ENCODE assay signal across 8 cellular contexts in genomic region chr5:135543151-135543818, GRCh38. TPM values are rescaled to one million over a fixed set of nuclear protein-coding genes. Genes with fewer than 3 reads are reported as not detected.
DNase-seq lines count a peak whose midpoint lies in the region; ATAC-seq and TF ChIP-seq lines count a peak whose summit lies in the region.
"Had no signal": no experiment of that assay in that cellular context is flagged by ENCODE, and none has a peak within 500 bp of the region (broad histone marks: within the 10 kb centered on the region; RNA-seq: fewer than 3 reads in every experiment).

No MANE protein-coding gene starts in this region.

- H4K20me1 ChIP-seq in PC-3 (ENCODE audit: low read length), result no peaks in the 10 kb centered on the region

- intact Hi-C loops in PC-3 (cut with micrococcal nuclease), result no loop called here

- H3K79me2 ChIP-seq in PC-3 (ENCODE audit: low read length), result no peaks in the 10 kb centered on the region

- H3K27me3 ChIP-seq in NT2/D1 (ENCODE audit: insufficient read depth, insufficient read length) (peaks cover 100% of the 10 kb centered on the region), skeletal muscle satellite cell (ENCODE audit: control insufficient read depth, insufficient read depth, low read length) (peaks cover 97% of the 10 kb centered on the region), PC-3 (ENCODE audit: low read length) (0 out of 2 replicates have a peak, but pooled peaks cover 12% of the 10 kb centered on the region)

- CTCF ChIA-PET in PC-3 (lab: Charles Lee), result no interaction called here

- H3K4me2 ChIP-seq in skeletal muscle satellite cell (ENCODE audit: low read length) (peak overlapping the region; percentile 78), PC-3 (ENCODE audit: low read length) (no peak overlapping the region)

- DNase-seq in GM13976 (ENCODE audit: low spot score), result peak; percentile 46
- DNase-seq in NT2/D1 (ENCODE audit: low read depth, low spot score), result no peak
- DNase-seq in fibroblast of the aortic adventitia (ENCODE audit: low read depth), result peak; percentile 9
- no peak for DNase-seq in NCI-H524 treated with DMSO at 0.1 percent for 48 hours (lab: John Stamatoyannopoulos, UW)
- no peak for DNase-seq in PC-3

- H3K9ac ChIP-seq in NT2/D1 (ENCODE audit: insufficient read length, low read depth) (peak overlapping the region; percentile 56), skeletal muscle satellite cell (ENCODE audit: low read depth, low read length) (no peak overlapping the region), PC-3 (ENCODE audit: low read length) (no peak overlapping the region)

- no peaks in the 10 kb centered on the region for H3K36me3 ChIP-seq in NT2/D1 (ENCODE audit: insufficient read depth, insufficient read length, low read length)
- H3K36me3 ChIP-seq in skeletal muscle satellite cell (ENCODE audit: insufficient read depth, low read length), result no peaks in the 10 kb centered on the region
- H3K36me3 ChIP-seq in PC-3 (ENCODE audit: low read depth, low read length), result no peaks in the 10 kb centered on the region

- no peak overlapping the region for H3K27ac ChIP-seq in PC-3 (ENCODE audit: low read length)

- no peak overlapping the region for H2AFZ ChIP-seq in PC-3 (ENCODE audit: low read length)

- no TSS peak for BruUV-seq in PC-3 (replicated peaks; lab: Mats Ljungman, UMichigan)

- peak overlapping the region; percentile 39 for H3K4me3 ChIP-seq in NT2/D1 (ENCODE audit: insufficient read length, low read depth)
- peak overlapping the region; percentile 17 for H3K4me3 ChIP-seq in fibroblast of the aortic adventitia (ENCODE audit: low read depth, low read length)
- H3K4me3 ChIP-seq in skeletal muscle satellite cell (ENCODE audit: low read length), result peak overlapping the region; percentile 56
- H3K4me3 ChIP-seq in PC-3 (ENCODE audit: low read length), result no peak overlapping the region

- in situ Hi-C loops in GM13976 (cut with MboI; ENCODE audit: low sequenced_read_pairs, unreplicated experiment), result no loop called here

- TF ChIP-seq CTCF in GM13976 (IDR thresholded peaks at IDR 0.05; ENCODE audit: borderline replicate concordance, control extremely low read depth, extremely low read depth, insufficient read depth, missing control alignments) (no peak), fibroblast of the aortic adventitia (IDR thresholded peaks at IDR 0.05; ENCODE audit: insufficient read depth, low read length) (no peak), PC-3 (conservative IDR thresholded peaks at IDR 0.05; ENCODE audit: low read depth, low read length) (no peak)

- peaks cover 6% of the 10 kb centered on the region; the same call in 1 of the 2 replicates for H3K9me3 ChIP-seq in NT2/D1 (ENCODE audit: insufficient read depth, low read length)
- H3K9me3 ChIP-seq in skeletal muscle satellite cell (replicated peaks; ENCODE audit: low read length), result no peaks in the 10 kb centered on the region
- H3K9me3 ChIP-seq in PC-3 (ENCODE audit: low read length), result no peaks in the 10 kb centered on the region

- ATAC-seq in PC-3 (no peak), HG03521 (IDR thresholded peaks at IDR 0.05; ENCODE audit: unreplicated experiment) (no peak)

- no peaks in the 10 kb centered on the region for H3F3A ChIP-seq in PC-3 (ENCODE audit: low read length, unreplicated experiment)

- POLR2A ChIA-PET in PC-3 (lab: Charles Lee; ENCODE audit: unreplicated experiment), result no interaction called here

- peaks cover 8% of the 10 kb centered on the region for H3K4me1 ChIP-seq in NT2/D1 (ENCODE audit: insufficient read depth, insufficient read length)
- peaks cover 10% of the 10 kb centered on the region for H3K4me1 ChIP-seq in skeletal muscle satellite cell (ENCODE audit: control insufficient read depth, insufficient read depth, low read length)
- no peaks in the 10 kb centered on the region for H3K4me1 ChIP-seq in PC-3 (ENCODE audit: insufficient read depth, low read length)

- no peaks in the 10 kb centered on the region for H3K9me2 ChIP-seq in PC-3 (replicated peaks; ENCODE audit: low read length)

RNA-seq across cellular contexts. Expression of gene NEUROG1, which starts 7.5 kb away (rescaled TPM):
- total RNA-seq in fibroblast of the aortic adventitia (ENCODE audit: low replicate concordance), result not detected in 2 replicates
- not detected in 2 replicates for total RNA-seq in skeletal muscle satellite cell (2012; rRNA removed)
- not detected in 2 replicates for total RNA-seq in PC-3 (2014; rRNA removed)
- total RNA-seq: glomerular endothelial cell had no signal

RNA-seq across cellular contexts. Expression of gene CXCL14, which starts 35.5 kb away (rescaled TPM):
- 0.18 and 0.33 TPM in 2 replicates for total RNA-seq in fibroblast of the aortic adventitia (ENCODE audit: low replicate concordance)
- total RNA-seq in skeletal muscle satellite cell (2012; rRNA removed), result not detected in 2 replicates
- total RNA-seq in PC-3 (2014; rRNA removed), result not detected in 2 replicates
- total RNA-seq: glomerular endothelial cell had no signal

Comparison
In these comparisons a context has a peak if more than half of its experiments do, and no peak if none do; other contexts are left out.
1. DNase-seq: peak in GM13976 (single experiment) and fibroblast of the aortic adventitia (single experiment); none in NT2/D1 (single experiment), NCI-H524 treated with DMSO at 0.1 percent for 48 hours (single experiment) and PC-3 (single experiment).